Comparison of ENCODE assay signal across 8 cellular contexts in the genomic region with DNA sequence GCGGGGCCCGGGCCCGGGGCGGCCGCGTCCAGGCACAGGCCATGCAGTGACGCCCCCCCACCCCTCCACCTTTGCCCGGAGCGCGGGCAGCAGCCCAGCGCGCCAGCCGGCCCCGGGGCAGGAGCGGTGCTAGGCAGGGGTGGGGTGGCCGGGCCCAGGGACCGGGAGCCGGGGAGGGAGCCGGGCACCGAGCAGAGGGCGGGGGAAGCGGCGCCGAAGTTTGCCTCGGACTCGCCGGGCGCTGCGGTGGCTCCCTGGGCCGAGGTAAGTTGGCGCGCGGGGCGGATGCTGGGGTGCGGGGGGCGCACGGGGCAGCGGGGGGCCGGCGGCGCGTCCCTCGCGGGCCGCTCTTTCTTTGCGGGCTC. TPM values are rescaled to one million over a fixed set of nuclear protein-coding genes. Genes with fewer than 3 reads are reported as not detected.
DNase-seq lines count a peak whose midpoint lies in the region; ATAC-seq, FAIRE-seq and TF ChIP-seq lines count a peak whose summit lies in the region.

No MANE protein-coding gene starts in this region.

- RAD21 ChIA-PET in GM12878 (lab: Charles Lee; ENCODE audit: unreplicated experiment) = no interaction called here

- no peak for TF ChIP-seq RAD21 in GM12878 (IDR thresholded peaks at IDR 0.05; ENCODE audit: insufficient read depth, low read depth, low read length)

- no TSS peak for BruUV-seq in GM12878 (replicated peaks; lab: Mats Ljungman, UMichigan)

- no peaks in the 10 kb centered on the region for H3K79me2 ChIP-seq in GM12878 (ENCODE audit: control insufficient read depth, insufficient read depth, low read length)

- SMC1A ChIA-PET in GM12878 (lab: Charles Lee; ENCODE audit: uncharacterized antibody, unreplicated experiment) = no interaction called here

- intact Hi-C loops in GM12878 (cut with micrococcal nuclease; ENCODE audit: unreplicated experiment) (no loop called here), left lung (cut with DNase I) (no loop called here), sciatic nerve (cut with DNase I) (no loop called here)

- no peak for TF ChIP-seq POLR2A in GM12878 (IDR thresholded peaks at IDR 0.05; ENCODE audit: low read depth, low read length)

- H3K9me3 ChIP-seq in GM12878 (replicated peaks; ENCODE audit: control insufficient read depth, insufficient read depth, low read length) (no peaks in the 10 kb centered on the region; the same call in 1 of the 3 replicates), left lung (no peaks in the 10 kb centered on the region)

- no peak overlapping the region for H3K9ac ChIP-seq in GM12878 (ENCODE audit: control insufficient read depth, insufficient read depth, low read length)

- H3K4me3 ChIP-seq in GM12878 = no peak overlapping the region; the same call in 1 of the 2 replicates
- H3K4me3 ChIP-seq in left lung = peak overlapping the region; percentile 56 to 59
- H3K4me3 ChIP-seq in urinary bladder (ENCODE audit: low read depth, low read length) = peak overlapping the region; percentile 100

- FAIRE-seq in GM12878 (lab: Jason Lieb, UNC) = no peak

- H3K36me3 ChIP-seq in GM12878 (ENCODE audit: control insufficient read depth in 2 of 2, insufficient read depth in 2 of 2, low read length in 1 of 2) (no peaks in the 10 kb centered on the region), left lung (no peaks in the 10 kb centered on the region), urinary bladder (ENCODE audit: insufficient read depth) (no peaks in the 10 kb centered on the region)

- CTCF ChIA-PET in GM12878 (lab: Yijun Ruan, JAX) = no interaction called here

- POLR2A ChIA-PET in GM12878 (lab: Charles Lee) = no interaction called here

- no CpG with 5 or more reads among the region's 46 CpGs for WGBS in GM12878 (ENCODE audit: insufficient coverage, insufficient replicate concordance, low lambda C conversion rate, missing lambda C conversion rate)
- under 1% methylated on average over 46 of the region's 46 CpGs for WGBS in urinary bladder

- no peak for TF ChIP-seq CTCF in GM12878 (IDR thresholded peaks at IDR 0.05 in 2 of 3, conservative IDR thresholded peaks at IDR 0.05 in 1 of 3; ENCODE audit: control insufficient read depth in 2 of 3, extremely low read depth in 1 of 3, insufficient read depth in 1 of 3, low read depth in 3 of 3, low read length in 3 of 3)
- TF ChIP-seq CTCF in left lung (IDR thresholded peaks at IDR 0.05) = no peak

- no peaks in the 10 kb centered on the region for H3K4me1 ChIP-seq in GM12878 (ENCODE audit: control insufficient read depth, insufficient read depth, low read length)
- H3K4me1 ChIP-seq in left lung = peaks cover 8 to 23% of the 10 kb centered on the region in 2 donors
- H3K4me1 ChIP-seq in urinary bladder (ENCODE audit: insufficient read depth) = no peaks in the 10 kb centered on the region

- no peak for TF ChIP-seq EP300 in GM12878 (IDR thresholded peaks at IDR 0.05; ENCODE audit: borderline replicate concordance in 1 of 2, control insufficient read depth in 1 of 2, low read depth in 2 of 2, low read length in 2 of 2)

- DNase-seq in NCI-H82 (lab: John Stamatoyannopoulos, UW) (peak; percentile 52), NCI-H82 treated with DMSO at 0.1 percent for 48 hours (lab: John Stamatoyannopoulos, UW; ENCODE audit: unreplicated experiment) (no peak), GM12878 (ENCODE audit: low read depth, low spot score) (no peak), left lung (no peak), NCI-H446 treated with DMSO at 0.1 percent for 48 hours (lab: John Stamatoyannopoulos, UW) (no peak), sciatic nerve (ENCODE audit: low spot score) (no peak)

- H4K20me1 ChIP-seq in GM12878 (ENCODE audit: control insufficient read depth, insufficient read depth) = no peaks in the 10 kb centered on the region

- H3K27ac ChIP-seq in GM12878 (ENCODE audit: control insufficient read depth, insufficient read depth) (no peak overlapping the region), left lung (peak overlapping the region; percentile 88 to 96), urinary bladder (ENCODE audit: low read depth) (peak overlapping the region; percentile 97)

- peaks cover 6 to 8% of the 10 kb centered on the region in 2 experiments for H3K27me3 ChIP-seq in GM12878 (replicated peaks in 1 of 2; ENCODE audit: control insufficient read depth in 2 of 2, insufficient read depth in 2 of 2, low read length in 1 of 2)
- H3K27me3 ChIP-seq in left lung = peaks cover 0 to 77% of the 10 kb centered on the region in 2 donors

- H3K4me2 ChIP-seq in GM12878 (ENCODE audit: control insufficient read depth, insufficient read depth) = no peak overlapping the region

- in situ Hi-C loops in GM12878 (cut with MboI) = no loop called here

- ATAC-seq in HG02885 (IDR thresholded peaks at IDR 0.05; ENCODE audit: poor library complexity, unreplicated experiment) = peak; percentile 37
- peak; percentile 26; the same call in 2 of the 3 replicates for ATAC-seq in GM12878
- ATAC-seq in left lung = peak; percentile 15
- ATAC-seq in sciatic nerve = no peak

- no peak overlapping the region for H2AFZ ChIP-seq in GM12878 (ENCODE audit: control insufficient read depth, low read depth, low read length)

TF ChIP-seq in GM12878, 131 proteins besides CTCF, POLR2A, EP300 and RAD21 (continues in another document):
- TF ChIP-seq, protein P1, sequence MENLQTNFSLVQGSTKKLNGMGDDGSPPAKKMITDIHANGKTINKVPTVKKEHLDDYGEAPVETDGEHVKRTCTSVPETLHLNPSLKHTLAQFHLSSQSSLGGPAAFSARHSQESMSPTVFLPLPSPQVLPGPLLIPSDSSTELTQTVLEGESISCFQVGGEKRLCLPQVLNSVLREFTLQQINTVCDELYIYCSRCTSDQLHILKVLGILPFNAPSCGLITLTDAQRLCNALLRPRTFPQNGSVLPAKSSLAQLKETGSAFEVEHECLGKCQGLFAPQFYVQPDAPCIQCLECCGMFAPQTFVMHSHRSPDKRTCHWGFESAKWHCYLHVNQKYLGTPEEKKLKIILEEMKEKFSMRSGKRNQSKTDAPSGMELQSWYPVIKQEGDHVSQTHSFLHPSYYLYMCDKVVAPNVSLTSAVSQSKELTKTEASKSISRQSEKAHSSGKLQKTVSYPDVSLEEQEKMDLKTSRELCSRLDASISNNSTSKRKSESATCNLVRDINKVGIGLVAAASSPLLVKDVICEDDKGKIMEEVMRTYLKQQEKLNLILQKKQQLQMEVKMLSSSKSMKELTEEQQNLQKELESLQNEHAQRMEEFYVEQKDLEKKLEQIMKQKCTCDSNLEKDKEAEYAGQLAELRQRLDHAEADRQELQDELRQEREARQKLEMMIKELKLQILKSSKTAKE (IDR thresholded peaks at IDR 0.05; ENCODE audit: low read depth, poor library complexity, severe bottlenecking) = no peak
- TF ChIP-seq, protein P2, sequence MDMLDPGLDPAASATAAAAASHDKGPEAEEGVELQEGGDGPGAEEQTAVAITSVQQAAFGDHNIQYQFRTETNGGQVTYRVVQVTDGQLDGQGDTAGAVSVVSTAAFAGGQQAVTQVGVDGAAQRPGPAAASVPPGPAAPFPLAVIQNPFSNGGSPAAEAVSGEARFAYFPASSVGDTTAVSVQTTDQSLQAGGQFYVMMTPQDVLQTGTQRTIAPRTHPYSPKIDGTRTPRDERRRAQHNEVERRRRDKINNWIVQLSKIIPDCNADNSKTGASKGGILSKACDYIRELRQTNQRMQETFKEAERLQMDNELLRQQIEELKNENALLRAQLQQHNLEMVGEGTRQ (IDR thresholded peaks at IDR 0.05; ENCODE audit: borderline replicate concordance, low read depth, low read length) = no peak
- TF ChIP-seq NR2F1 (conservative IDR thresholded peaks at IDR 0.05) (no peak), FOXM1 (IDR thresholded peaks at IDR 0.05; ENCODE audit: low read depth, low read length) (no peak), SIN3A (IDR thresholded peaks at IDR 0.05; ENCODE audit: low read depth, low read length) (no peak), CBX5 (IDR thresholded peaks at IDR 0.05; ENCODE audit: low read depth) (no peak), ESRRA (IDR thresholded peaks at IDR 0.05; ENCODE audit: low read length) (no peak), MEF2B (IDR thresholded peaks at IDR 0.05; ENCODE audit: partially characterized antibody, poor library complexity, severe bottlenecking) (no peak)
- TF ChIP-seq, protein P3, sequence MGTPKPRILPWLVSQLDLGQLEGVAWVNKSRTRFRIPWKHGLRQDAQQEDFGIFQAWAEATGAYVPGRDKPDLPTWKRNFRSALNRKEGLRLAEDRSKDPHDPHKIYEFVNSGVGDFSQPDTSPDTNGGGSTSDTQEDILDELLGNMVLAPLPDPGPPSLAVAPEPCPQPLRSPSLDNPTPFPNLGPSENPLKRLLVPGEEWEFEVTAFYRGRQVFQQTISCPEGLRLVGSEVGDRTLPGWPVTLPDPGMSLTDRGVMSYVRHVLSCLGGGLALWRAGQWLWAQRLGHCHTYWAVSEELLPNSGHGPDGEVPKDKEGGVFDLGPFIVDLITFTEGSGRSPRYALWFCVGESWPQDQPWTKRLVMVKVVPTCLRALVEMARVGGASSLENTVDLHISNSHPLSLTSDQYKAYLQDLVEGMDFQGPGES (IDR thresholded peaks at IDR 0.05) = no peak

RNA-seq across cellular contexts. Expression of a gene that starts 0.3 kb away (rescaled TPM):
- total RNA-seq in GM12878 (2013; cell fraction: nucleolus; rRNA removed) = not detected in 2 replicates
- total RNA-seq in GM12878 (2014; rRNA removed) = not detected in 2 replicates
- total RNA-seq in GM12878 (2014; rRNA removed; fragmentation: Illumina TruSeq; extraction: Trizol) = not detected in 2 replicates
- total RNA-seq in GM12878 (2021) = 0.21 and 0.59 TPM in 2 replicates
- not detected for polyA plus RNA-seq in GM12878 (2011; ENCODE audit: low read depth)
- polyA plus RNA-seq in GM12878 (2011; rRNA removed) = 0.05 and 0.22 TPM in 2 replicates
- polyA plus RNA-seq in GM12878 (2011; cell fraction: cytosol; rRNA removed) = 0.03 and 0.10 TPM in 2 replicates
- 0.15 and 0.19 TPM in 2 replicates for polyA plus RNA-seq in GM12878 (2011; cell fraction: nucleus; rRNA removed)
- polyA plus RNA-seq in GM12878 (2012) = 0.01 and 0.14 TPM in 2 replicates
- 0.01 TPM in 1 of 2 replicates, not detected in the other for polyA plus RNA-seq in GM12878 (2014; fragmentation: Illumina TruSeq; extraction: Trizol)
- polyA plus RNA-seq in GM12878 (2014; fragmentation: Nextera tagmentation; extraction: Ambion mirVana) = not detected
- not detected in 2 replicates for polyA plus RNA-seq in GM12878 (2014; rRNA removed)
- polyA plus RNA-seq in GM12878 (2016; fragmentation: Nextera tagmentation; extraction: Ambion mirVana) = under 1 TPM in 1 of 2 experiments, not detected in 1; 0.03 TPM
- polyA minus RNA-seq in GM12878 (2011; rRNA and poly(A)+ RNA removed) = 0.15 and 0.22 TPM in 2 replicates
- 0.53 and 0.73 TPM in 2 replicates for polyA minus RNA-seq in GM12878 (2011; cell fraction: cytosol; rRNA and poly(A)+ RNA removed)
- 0.12 and 0.19 TPM in 2 replicates for polyA minus RNA-seq in GM12878 (2011; cell fraction: nucleus; rRNA and poly(A)+ RNA removed)
- total RNA-seq in left lung = 10 to 100 TPM; 58.1 to 87.3 TPM
- total RNA-seq in urinary bladder = 136 TPM
- polyA plus RNA-seq in urinary bladder = 80.7 TPM
- 141 TPM for total RNA-seq in sciatic nerve

Comparison
In these comparisons a context has a peak if more than half of its experiments do, and no peak if none do; other contexts are left out.
1. RNA of a gene that starts 0.3 kb away (total RNA-seq): 141 TPM in sciatic nerve (single experiment), 136 TPM in urinary bladder (single experiment) and 58.1 to 87.3 TPM in left lung; 0.21 to 0.59 TPM in GM12878; every median in the first group is over 10 times any median in the second.